In the genomic region with DNA sequence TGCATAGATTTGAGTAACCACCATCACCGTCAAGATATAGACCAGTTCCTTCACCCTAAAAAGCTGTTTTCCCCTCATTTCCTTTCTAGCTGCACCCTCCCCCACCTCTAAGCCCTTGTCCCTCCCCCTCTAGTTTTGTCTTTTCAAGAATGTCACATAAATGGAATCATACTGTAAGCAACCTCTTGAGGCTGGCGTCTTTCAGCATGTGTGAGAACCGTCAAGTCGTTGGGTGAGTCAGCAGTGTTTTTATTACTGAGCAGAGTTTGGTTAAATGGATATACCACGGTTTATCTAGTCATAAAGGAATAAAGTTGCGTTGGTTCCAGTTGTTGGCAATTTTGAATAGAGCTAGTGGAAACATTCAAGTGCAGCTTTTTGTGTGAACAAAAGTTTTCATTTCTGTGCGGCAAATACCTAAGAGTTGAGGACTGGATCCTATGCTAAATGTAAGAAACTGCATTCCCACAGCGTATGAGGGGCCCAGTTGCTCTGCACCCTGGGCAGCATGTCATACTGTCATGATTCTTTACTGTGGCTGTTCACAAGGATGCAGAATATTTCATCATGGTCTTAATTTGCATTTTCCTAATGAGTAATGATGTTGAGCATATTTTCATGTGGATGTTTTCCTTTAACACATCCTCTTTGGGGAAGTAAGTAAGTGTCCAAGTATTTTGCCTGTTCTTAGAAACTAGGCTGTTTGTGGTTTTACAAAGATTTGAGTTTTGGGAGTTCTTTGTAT, we compare ENCODE assay signal across 8 cellular contexts.
DNase-seq lines count a peak whose midpoint lies in the region; ATAC-seq and FAIRE-seq lines count a peak whose summit lies in the region.

No MANE protein-coding gene starts in this region.

- no peak overlapping the region for H3K4me3 ChIP-seq in muscle layer of colon (ENCODE audit: low read depth in 1 of 2, low read length in 2 of 2)

- peaks cover 7% of the 10 kb centered on the region for H3K36me3 Mint-ChIP-seq in activated CD4-positive, alpha-beta memory T cell treated with anti-CD3 and anti-CD28 coated beads for 36 hours

- DNase-seq in GM18507 (ENCODE audit: extremely low spot score, insufficient read length, low read depth) (peak; percentile 14), germinal center (ENCODE audit: low spot score) (no peak), LoVo (ENCODE audit: low spot score) (no peak), SK-N-DZ (ENCODE audit: low spot score) (no peak), NCI-H2081 treated with DMSO at 0.1 percent for 48 hours (lab: John Stamatoyannopoulos, UW) (no peak)
- peak; percentile 76 for DNase-seq in activated CD4-positive, alpha-beta memory T cell treated with anti-CD3 and anti-CD28 coated beads for 36 hours

- no peaks in the 10 kb centered on the region for H3K36me3 ChIP-seq in muscle layer of colon (ENCODE audit: insufficient read depth, low read length)

- peak overlapping the region; percentile 59 for H3K4me3 Mint-ChIP-seq in activated CD4-positive, alpha-beta memory T cell treated with anti-CD3 and anti-CD28 coated beads for 36 hours

- no peak overlapping the region for H3K9ac ChIP-seq in muscle layer of colon (ENCODE audit: low read length)

- FAIRE-seq in GM18507 (lab: Jason Lieb, UNC) = peak; percentile 74

- POLR2A ChIA-PET in activated CD4-positive, alpha-beta memory T cell treated with anti-CD3 and anti-CD28 coated beads for 36 hours (lab: Charles Lee) = interaction anchor here (0.8 to 4.3 kb wide), 8 partner anchors 9 to 210 kb away, joined by 3 to 19 read pairs (median 3); no protein-coding TSS in a partner anchor

- CTCF ChIA-PET in activated CD4-positive, alpha-beta memory T cell treated with anti-CD3 and anti-CD28 coated beads for 36 hours (lab: Charles Lee) = interaction anchor here (0.8 to 2.1 kb wide), 6 partner anchors 9 to 211 kb away, joined by 3 to 5 read pairs (median 4); no protein-coding TSS in a partner anchor

- H3K27me3 Mint-ChIP-seq in activated CD4-positive, alpha-beta memory T cell treated with anti-CD3 and anti-CD28 coated beads for 36 hours = no peaks in the 10 kb centered on the region

- peak overlapping the region; percentile 94 for H3K27ac Mint-ChIP-seq in activated CD4-positive, alpha-beta memory T cell treated with anti-CD3 and anti-CD28 coated beads for 36 hours

- H3K9me3 ChIP-seq in muscle layer of colon (ENCODE audit: low read length) = no peaks in the 10 kb centered on the region

- H3K4me1 Mint-ChIP-seq in activated CD4-positive, alpha-beta memory T cell treated with anti-CD3 and anti-CD28 coated beads for 36 hours (ENCODE audit: low read depth) = peaks cover 80% of the 10 kb centered on the region

- H3K27ac ChIP-seq in muscle layer of colon (ENCODE audit: low read depth, low read length) = peak overlapping the region; percentile 24

- no peaks in the 10 kb centered on the region for H3K27me3 ChIP-seq in muscle layer of colon (ENCODE audit: control insufficient read depth in 1 of 2, insufficient read depth in 2 of 2, low read length in 2 of 2)

- peak; percentile 40 for ATAC-seq in HG02852 (IDR thresholded peaks at IDR 0.05; ENCODE audit: unreplicated experiment)

- intact Hi-C loops in activated CD4-positive, alpha-beta memory T cell treated with anti-CD3 and anti-CD28 coated beads for 36 hours (cut with micrococcal nuclease) = loop anchor here (1.0 to 5.0 kb wide), 7 partner anchors 9 to 459 kb away; a partner anchor contains a TSS

- H3K4me1 ChIP-seq in muscle layer of colon (ENCODE audit: insufficient read depth, low read length) = peaks cover 23% of the 10 kb centered on the region

- no peaks in the 10 kb centered on the region for H3K9me3 Mint-ChIP-seq in activated CD4-positive, alpha-beta memory T cell treated with anti-CD3 and anti-CD28 coated beads for 36 hours

Comparison
In these comparisons a context has a peak if more than half of its experiments do, and no peak if none do; other contexts are left out.
1. DNase-seq: peak in GM18507 (single experiment) and activated CD4-positive, alpha-beta memory T cell treated with anti-CD3 and anti-CD28 coated beads for 36 hours (single experiment); none in germinal center (single experiment), LoVo (single experiment), SK-N-DZ (single experiment) and NCI-H2081 treated with DMSO at 0.1 percent for 48 hours (single experiment).